In genomic region chr20:38301283-38301682, GRCh38 we compare ENCODE assay signal across 23 cellular contexts. TPM values are rescaled to one million over a fixed set of nuclear protein-coding genes. Genes with fewer than 3 reads are reported as not detected.
DNase-seq lines count a peak whose midpoint lies in the region; ATAC-seq, FAIRE-seq and TF ChIP-seq lines count a peak whose summit lies in the region.
"Had no signal": no experiment of that assay in that cellular context is flagged by ENCODE, and none has a peak within 500 bp of the region (broad histone marks: within the 10 kb centered on the region; RNA-seq: fewer than 3 reads in every experiment).

No MANE protein-coding gene starts in this region.

- peak; percentile 55 for ATAC-seq in stimulated activated naive CD8-positive, alpha-beta T cell treated with anti-CD3 and anti-CD28 coated beads, Interleukin-15, amount 100 ng/mL, for 72 hours
- no peak for ATAC-seq in HG03439 (IDR thresholded peaks at IDR 0.05; ENCODE audit: unreplicated experiment)

- intact Hi-C loops in posterior vena cava (cut with DNase I), result no loop called here

- H3K36me3 ChIP-seq in bronchial epithelial cell (ENCODE audit: control insufficient read depth, insufficient read depth, low read length), result no peaks in the 10 kb centered on the region
- H3K36me3 ChIP-seq: BLaER1, HAP-1 had no signal

- TF ChIP-seq CTCF in bronchial epithelial cell (IDR thresholded peaks at IDR 0.05; ENCODE audit: insufficient read depth, low read length, severe bottlenecking), result no peak

- peaks cover 3% of the 10 kb centered on the region for H3K27me3 ChIP-seq in bronchial epithelial cell (ENCODE audit: control insufficient read depth, insufficient read depth, low read length)

- H3K9me3 Mint-ChIP-seq in stimulated activated naive CD8-positive, alpha-beta T cell treated with anti-CD3 and anti-CD28 coated beads, Interleukin-15, amount 100 ng/mL, for 72 hours, result no peaks in the 10 kb centered on the region
- H3K9me3 Mint-ChIP-seq: CD4-positive, alpha-beta memory T cell had no signal

- no peak overlapping the region for H3K4me3 Mint-ChIP-seq in stimulated activated naive CD8-positive, alpha-beta T cell treated with anti-CD3 and anti-CD28 coated beads, Interleukin-15, amount 100 ng/mL, for 72 hours
- H3K4me3 Mint-ChIP-seq: CD14-positive monocyte; CD4-positive, alpha-beta memory T cell had no signal

- peaks cover 64% of the 10 kb centered on the region for H3K27me3 Mint-ChIP-seq in stimulated activated naive CD8-positive, alpha-beta T cell treated with anti-CD3 and anti-CD28 coated beads, Interleukin-15, amount 100 ng/mL, for 72 hours

- peaks cover 18% of the 10 kb centered on the region for H3K4me1 Mint-ChIP-seq in stimulated activated naive CD8-positive, alpha-beta T cell treated with anti-CD3 and anti-CD28 coated beads, Interleukin-15, amount 100 ng/mL, for 72 hours

- FAIRE-seq in bronchial epithelial cell (lab: Jason Lieb, UNC), result peak; percentile 7
- FAIRE-seq: GM12892, GM18507, HTR-8/SVneo had no signal

- no peak overlapping the region for H3K4me3 ChIP-seq in bronchial epithelial cell (ENCODE audit: low read depth, low read length)
- H3K4me3 ChIP-seq: BLaER1, GM23248, HAP-1 had no signal

- DNase-seq in activated effector memory CD4-positive, alpha-beta T cell treated with anti-CD3 and anti-CD28 coated beads, Interleukin-2, amount 50 U/mL, for 16 hours, result peak; percentile 27
- DNase-seq in activated effector memory CD4-positive, alpha-beta T cell treated with Interleukin-2 at 50 U/mL for 16 hours, result no peak
- DNase-seq in bronchial epithelial cell (ENCODE audit: low read depth) (no peak), posterior vena cava (ENCODE audit: low spot score) (peak; percentile 5), NCI-H1048 (lab: John Stamatoyannopoulos, UW) (no peak), NCI-H510A treated with DMSO at 0.1 percent for 48 hours (lab: John Stamatoyannopoulos, UW) (no peak)
- no peak for DNase-seq in stimulated activated naive CD8-positive, alpha-beta T cell treated with anti-CD3 and anti-CD28 coated beads, Interleukin-15, amount 100 ng/mL, for 72 hours
- DNase-seq: 8988T; CD4-positive, alpha-beta memory T cell; DMS153; DMS79; GDM1; GM23248 had no signal

- H3K27ac Mint-ChIP-seq in stimulated activated naive CD8-positive, alpha-beta T cell treated with anti-CD3 and anti-CD28 coated beads, Interleukin-15, amount 100 ng/mL, for 72 hours, result no peak overlapping the region
- H3K27ac Mint-ChIP-seq: CD4-positive, alpha-beta memory T cell had no signal

RNA-seq across cellular contexts. Expression of gene BPI, which starts 2.7 kb away (rescaled TPM):
- total RNA-seq in bronchial epithelial cell (not detected in 2 replicates), posterior vena cava (under 1 TPM; 0.14 to 0.65 TPM)
- total RNA-seq: A673; CD4-positive, alpha-beta memory T cell; Daoy; GM23248 had no signal

RNA-seq across cellular contexts. Expression of gene KIAA1755, which starts 40.7 kb away (rescaled TPM):
- total RNA-seq in bronchial epithelial cell, result not detected in 2 replicates
- 10 to 100 TPM; 12.9 to 18.6 TPM for total RNA-seq in posterior vena cava
- total RNA-seq: A673; CD4-positive, alpha-beta memory T cell; H4 had no signal

RNA-seq across cellular contexts. Expression of gene LBP, which starts 45.0 kb away (rescaled TPM):
- total RNA-seq in bronchial epithelial cell (not detected in 2 replicates), posterior vena cava (10 to 100 TPM in 1 of 2 donors, 1 to 10 TPM in 1; 4.8 to 13.7 TPM)
- total RNA-seq: A673; CD4-positive, alpha-beta memory T cell; Daoy; GM23248 had no signal

Comparison
In these comparisons a context has a peak if more than half of its experiments do, and no peak if none do; other contexts are left out.
1. DNase-seq: peak in activated effector memory CD4-positive, alpha-beta T cell treated with anti-CD3 and anti-CD28 coated beads, Interleukin-2, amount 50 U/mL, for 16 hours (single experiment) and posterior vena cava (single experiment); none in activated effector memory CD4-positive, alpha-beta T cell treated with Interleukin-2 at 50 U/mL for 16 hours (single experiment), bronchial epithelial cell (single experiment), stimulated activated naive CD8-positive, alpha-beta T cell treated with anti-CD3 and anti-CD28 coated beads, Interleukin-15, amount 100 ng/mL, for 72 hours (0 of 2), NCI-H1048 (single experiment) and NCI-H510A treated with DMSO at 0.1 percent for 48 hours (single experiment).
2. RNA of gene KIAA1755, which starts 40.7 kb away (total RNA-seq): 12.9 to 18.6 TPM in posterior vena cava; not detected in bronchial epithelial cell; every median in the first group is over 10 times any median in the second.